In the genomic region with DNA sequence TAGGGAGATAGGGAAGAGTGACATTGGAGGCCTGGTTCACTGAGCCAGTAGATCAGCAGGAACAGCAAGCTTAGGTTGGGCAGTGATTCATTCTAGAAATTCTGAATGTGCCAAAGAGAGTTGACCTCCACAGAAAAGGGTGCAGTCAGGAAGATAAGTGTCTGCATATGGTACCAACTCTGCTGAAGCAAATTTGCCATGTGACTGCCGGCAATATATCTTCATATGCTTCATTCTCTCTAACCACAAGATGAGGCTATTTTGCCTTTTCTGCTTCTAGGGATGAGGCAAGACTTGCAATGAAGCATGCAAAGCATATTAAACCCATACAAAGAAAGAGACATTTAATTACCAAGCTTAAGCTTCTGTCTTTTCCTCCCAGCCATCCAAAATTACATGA, we compare ENCODE assay signal across 1 cellular context.
TF ChIP-seq lines count a peak whose summit lies in the region.

No MANE protein-coding gene starts in this region.

TF ChIP-seq in HEK293, 187 proteins besides CTCF, POLR2A, EP300 and RAD21 (continued from another document and continues in another):
- TF ChIP-seq ZFP69B (tag by site-specific recombination; IDR thresholded peaks at IDR 0.05) = no peak
- TF ChIP-seq ZNF658 (tag by site-specific recombination; IDR thresholded peaks at IDR 0.05) = no peak
- TF ChIP-seq, protein P1, sequence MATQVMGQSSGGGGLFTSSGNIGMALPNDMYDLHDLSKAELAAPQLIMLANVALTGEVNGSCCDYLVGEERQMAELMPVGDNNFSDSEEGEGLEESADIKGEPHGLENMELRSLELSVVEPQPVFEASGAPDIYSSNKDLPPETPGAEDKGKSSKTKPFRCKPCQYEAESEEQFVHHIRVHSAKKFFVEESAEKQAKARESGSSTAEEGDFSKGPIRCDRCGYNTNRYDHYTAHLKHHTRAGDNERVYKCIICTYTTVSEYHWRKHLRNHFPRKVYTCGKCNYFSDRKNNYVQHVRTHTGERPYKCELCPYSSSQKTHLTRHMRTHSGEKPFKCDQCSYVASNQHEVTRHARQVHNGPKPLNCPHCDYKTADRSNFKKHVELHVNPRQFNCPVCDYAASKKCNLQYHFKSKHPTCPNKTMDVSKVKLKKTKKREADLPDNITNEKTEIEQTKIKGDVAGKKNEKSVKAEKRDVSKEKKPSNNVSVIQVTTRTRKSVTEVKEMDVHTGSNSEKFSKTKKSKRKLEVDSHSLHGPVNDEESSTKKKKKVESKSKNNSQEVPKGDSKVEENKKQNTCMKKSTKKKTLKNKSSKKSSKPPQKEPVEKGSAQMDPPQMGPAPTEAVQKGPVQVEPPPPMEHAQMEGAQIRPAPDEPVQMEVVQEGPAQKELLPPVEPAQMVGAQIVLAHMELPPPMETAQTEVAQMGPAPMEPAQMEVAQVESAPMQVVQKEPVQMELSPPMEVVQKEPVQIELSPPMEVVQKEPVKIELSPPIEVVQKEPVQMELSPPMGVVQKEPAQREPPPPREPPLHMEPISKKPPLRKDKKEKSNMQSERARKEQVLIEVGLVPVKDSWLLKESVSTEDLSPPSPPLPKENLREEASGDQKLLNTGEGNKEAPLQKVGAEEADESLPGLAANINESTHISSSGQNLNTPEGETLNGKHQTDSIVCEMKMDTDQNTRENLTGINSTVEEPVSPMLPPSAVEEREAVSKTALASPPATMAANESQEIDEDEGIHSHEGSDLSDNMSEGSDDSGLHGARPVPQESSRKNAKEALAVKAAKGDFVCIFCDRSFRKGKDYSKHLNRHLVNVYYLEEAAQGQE (tag by site-specific recombination; IDR thresholded peaks at IDR 0.05) = no peak
- TF ChIP-seq, protein P2, sequence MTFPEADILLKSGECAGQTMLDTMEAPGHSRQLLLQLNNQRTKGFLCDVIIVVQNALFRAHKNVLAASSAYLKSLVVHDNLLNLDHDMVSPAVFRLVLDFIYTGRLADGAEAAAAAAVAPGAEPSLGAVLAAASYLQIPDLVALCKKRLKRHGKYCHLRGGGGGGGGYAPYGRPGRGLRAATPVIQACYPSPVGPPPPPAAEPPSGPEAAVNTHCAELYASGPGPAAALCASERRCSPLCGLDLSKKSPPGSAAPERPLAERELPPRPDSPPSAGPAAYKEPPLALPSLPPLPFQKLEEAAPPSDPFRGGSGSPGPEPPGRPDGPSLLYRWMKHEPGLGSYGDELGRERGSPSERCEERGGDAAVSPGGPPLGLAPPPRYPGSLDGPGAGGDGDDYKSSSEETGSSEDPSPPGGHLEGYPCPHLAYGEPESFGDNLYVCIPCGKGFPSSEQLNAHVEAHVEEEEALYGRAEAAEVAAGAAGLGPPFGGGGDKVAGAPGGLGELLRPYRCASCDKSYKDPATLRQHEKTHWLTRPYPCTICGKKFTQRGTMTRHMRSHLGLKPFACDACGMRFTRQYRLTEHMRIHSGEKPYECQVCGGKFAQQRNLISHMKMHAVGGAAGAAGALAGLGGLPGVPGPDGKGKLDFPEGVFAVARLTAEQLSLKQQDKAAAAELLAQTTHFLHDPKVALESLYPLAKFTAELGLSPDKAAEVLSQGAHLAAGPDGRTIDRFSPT (tag by site-specific recombination; IDR thresholded peaks at IDR 0.05) = no peak
- peak; percentile 89 for TF ChIP-seq WT1 (tag by site-specific recombination; IDR thresholded peaks at IDR 0.05)
- TF ChIP-seq, protein P3, sequence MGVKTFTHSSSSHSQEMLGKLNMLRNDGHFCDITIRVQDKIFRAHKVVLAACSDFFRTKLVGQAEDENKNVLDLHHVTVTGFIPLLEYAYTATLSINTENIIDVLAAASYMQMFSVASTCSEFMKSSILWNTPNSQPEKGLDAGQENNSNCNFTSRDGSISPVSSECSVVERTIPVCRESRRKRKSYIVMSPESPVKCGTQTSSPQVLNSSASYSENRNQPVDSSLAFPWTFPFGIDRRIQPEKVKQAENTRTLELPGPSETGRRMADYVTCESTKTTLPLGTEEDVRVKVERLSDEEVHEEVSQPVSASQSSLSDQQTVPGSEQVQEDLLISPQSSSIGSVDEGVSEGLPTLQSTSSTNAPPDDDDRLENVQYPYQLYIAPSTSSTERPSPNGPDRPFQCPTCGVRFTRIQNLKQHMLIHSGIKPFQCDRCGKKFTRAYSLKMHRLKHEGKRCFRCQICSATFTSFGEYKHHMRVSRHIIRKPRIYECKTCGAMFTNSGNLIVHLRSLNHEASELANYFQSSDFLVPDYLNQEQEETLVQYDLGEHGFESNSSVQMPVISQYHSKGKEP (tag by site-specific recombination; IDR thresholded peaks at IDR 0.05) = peak; percentile 62; the same call in 1 of the 2 replicates
- no peak for TF ChIP-seq ZFP37 (tag by site-specific recombination; IDR thresholded peaks at IDR 0.05)
- TF ChIP-seq GFI1B (tag by site-specific recombination; IDR thresholded peaks at IDR 0.05) = peak; percentile 12; the same call in 1 of the 2 replicates
- TF ChIP-seq ZNF843 (tag by site-specific recombination; IDR thresholded peaks at IDR 0.05) = no peak
- no peak for TF ChIP-seq ZNF350 (tag by site-specific recombination; IDR thresholded peaks at IDR 0.05)
- TF ChIP-seq ZNF561 (tag by site-specific recombination; IDR thresholded peaks at IDR 0.05; ENCODE audit: borderline replicate concordance) = peak; percentile 46; the same call in 1 of the 2 replicates
- TF ChIP-seq ZNF654 (tag by site-specific recombination; IDR thresholded peaks at IDR 0.05; ENCODE audit: low read depth) = peak; percentile 30
- TF ChIP-seq, protein P4, sequence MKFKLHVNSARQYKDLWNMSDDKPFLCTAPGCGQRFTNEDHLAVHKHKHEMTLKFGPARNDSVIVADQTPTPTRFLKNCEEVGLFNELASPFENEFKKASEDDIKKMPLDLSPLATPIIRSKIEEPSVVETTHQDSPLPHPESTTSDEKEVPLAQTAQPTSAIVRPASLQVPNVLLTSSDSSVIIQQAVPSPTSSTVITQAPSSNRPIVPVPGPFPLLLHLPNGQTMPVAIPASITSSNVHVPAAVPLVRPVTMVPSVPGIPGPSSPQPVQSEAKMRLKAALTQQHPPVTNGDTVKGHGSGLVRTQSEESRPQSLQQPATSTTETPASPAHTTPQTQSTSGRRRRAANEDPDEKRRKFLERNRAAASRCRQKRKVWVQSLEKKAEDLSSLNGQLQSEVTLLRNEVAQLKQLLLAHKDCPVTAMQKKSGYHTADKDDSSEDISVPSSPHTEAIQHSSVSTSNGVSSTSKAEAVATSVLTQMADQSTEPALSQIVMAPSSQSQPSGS (tag by site-specific recombination; IDR thresholded peaks at IDR 0.05; ENCODE audit: low read depth) = peak; percentile 17; the same call in 1 of the 2 replicates
- TF ChIP-seq ZFHX2 (tag by site-specific recombination; conservative IDR thresholded peaks at IDR 0.05) = no peak
- no peak for TF ChIP-seq ZNF701 (tag by site-specific recombination; IDR thresholded peaks at IDR 0.05)
- peak; percentile 31; the same call in 1 of the 2 replicates for TF ChIP-seq GLI2 (tag by site-specific recombination; IDR thresholded peaks at IDR 0.05; ENCODE audit: borderline replicate concordance, low read depth)
- TF ChIP-seq ZXDB (tag by site-specific recombination; IDR thresholded peaks at IDR 0.05) = no peak
- no peak for TF ChIP-seq ZNF121 (tag by site-specific recombination; IDR thresholded peaks at IDR 0.05)
- TF ChIP-seq ZBTB21 (tag by site-specific recombination; IDR thresholded peaks at IDR 0.05) = no peak
- no peak for TF ChIP-seq ZNF626 (tag by site-specific recombination; IDR thresholded peaks at IDR 0.05)
- TF ChIP-seq, protein P5, sequence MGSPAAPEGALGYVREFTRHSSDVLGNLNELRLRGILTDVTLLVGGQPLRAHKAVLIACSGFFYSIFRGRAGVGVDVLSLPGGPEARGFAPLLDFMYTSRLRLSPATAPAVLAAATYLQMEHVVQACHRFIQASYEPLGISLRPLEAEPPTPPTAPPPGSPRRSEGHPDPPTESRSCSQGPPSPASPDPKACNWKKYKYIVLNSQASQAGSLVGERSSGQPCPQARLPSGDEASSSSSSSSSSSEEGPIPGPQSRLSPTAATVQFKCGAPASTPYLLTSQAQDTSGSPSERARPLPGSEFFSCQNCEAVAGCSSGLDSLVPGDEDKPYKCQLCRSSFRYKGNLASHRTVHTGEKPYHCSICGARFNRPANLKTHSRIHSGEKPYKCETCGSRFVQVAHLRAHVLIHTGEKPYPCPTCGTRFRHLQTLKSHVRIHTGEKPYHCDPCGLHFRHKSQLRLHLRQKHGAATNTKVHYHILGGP (tag by site-specific recombination; IDR thresholded peaks at IDR 0.05) = peak; percentile 51; the same call in 1 of the 2 replicates
- TF ChIP-seq MEIS1 (CRISPR knock-in tag; IDR thresholded peaks at IDR 0.05; ENCODE audit: borderline replicate concordance) = no peak
- TF ChIP-seq, protein P6, sequence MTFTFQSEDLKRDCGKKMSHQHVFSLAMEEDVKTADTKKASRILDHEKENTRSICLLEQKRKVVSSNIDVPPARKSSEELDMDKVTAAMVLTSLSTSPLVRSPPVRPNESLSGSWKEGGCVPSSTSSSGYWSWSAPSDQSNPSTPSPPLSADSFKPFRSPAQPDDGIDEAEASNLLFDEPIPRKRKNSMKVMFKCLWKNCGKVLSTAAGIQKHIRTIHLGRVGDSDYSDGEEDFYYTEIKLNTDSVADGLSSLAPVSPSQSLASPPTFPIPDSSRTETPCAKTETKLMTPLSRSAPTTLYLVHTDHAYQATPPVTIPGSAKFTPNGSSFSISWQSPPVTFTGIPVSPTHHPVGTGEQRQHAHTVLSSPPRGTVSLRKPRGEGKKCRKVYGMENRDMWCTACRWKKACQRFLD (tag by site-specific recombination; IDR thresholded peaks at IDR 0.05) = no peak
- TF ChIP-seq KLF10 (tag by site-specific recombination; IDR thresholded peaks at IDR 0.05) = no peak
- no peak for TF ChIP-seq ZNF76 (tag by site-specific recombination; IDR thresholded peaks at IDR 0.05; ENCODE audit: borderline replicate concordance, low read depth)
- no peak for TF ChIP-seq ZNF292 (tag by site-specific recombination; IDR thresholded peaks at IDR 0.05; ENCODE audit: borderline replicate concordance, low read depth)
- no peak for TF ChIP-seq ZNF133 (tag by site-specific recombination; IDR thresholded peaks at IDR 0.05)
- TF ChIP-seq, protein P7, sequence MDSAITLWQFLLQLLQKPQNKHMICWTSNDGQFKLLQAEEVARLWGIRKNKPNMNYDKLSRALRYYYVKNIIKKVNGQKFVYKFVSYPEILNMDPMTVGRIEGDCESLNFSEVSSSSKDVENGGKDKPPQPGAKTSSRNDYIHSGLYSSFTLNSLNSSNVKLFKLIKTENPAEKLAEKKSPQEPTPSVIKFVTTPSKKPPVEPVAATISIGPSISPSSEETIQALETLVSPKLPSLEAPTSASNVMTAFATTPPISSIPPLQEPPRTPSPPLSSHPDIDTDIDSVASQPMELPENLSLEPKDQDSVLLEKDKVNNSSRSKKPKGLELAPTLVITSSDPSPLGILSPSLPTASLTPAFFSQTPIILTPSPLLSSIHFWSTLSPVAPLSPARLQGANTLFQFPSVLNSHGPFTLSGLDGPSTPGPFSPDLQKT (IDR thresholded peaks at IDR 0.05; ENCODE audit: borderline replicate concordance, low read depth, low read length) = no peak
- TF ChIP-seq SP7 (tag by site-specific recombination; IDR thresholded peaks at IDR 0.05) = peak; percentile 47; the same call in 1 of the 2 replicates
- no peak for TF ChIP-seq ZNF623 (tag by site-specific recombination; IDR thresholded peaks at IDR 0.05)
- no peak for TF ChIP-seq ZNF335 (tag by site-specific recombination; conservative IDR thresholded peaks at IDR 0.05)
- TF ChIP-seq ZNF239 (tag by site-specific recombination; IDR thresholded peaks at IDR 0.05) = no peak
- peak; percentile 93 for TF ChIP-seq OSR2 (tag by site-specific recombination; IDR thresholded peaks at IDR 0.05)
- TF ChIP-seq, protein P8, sequence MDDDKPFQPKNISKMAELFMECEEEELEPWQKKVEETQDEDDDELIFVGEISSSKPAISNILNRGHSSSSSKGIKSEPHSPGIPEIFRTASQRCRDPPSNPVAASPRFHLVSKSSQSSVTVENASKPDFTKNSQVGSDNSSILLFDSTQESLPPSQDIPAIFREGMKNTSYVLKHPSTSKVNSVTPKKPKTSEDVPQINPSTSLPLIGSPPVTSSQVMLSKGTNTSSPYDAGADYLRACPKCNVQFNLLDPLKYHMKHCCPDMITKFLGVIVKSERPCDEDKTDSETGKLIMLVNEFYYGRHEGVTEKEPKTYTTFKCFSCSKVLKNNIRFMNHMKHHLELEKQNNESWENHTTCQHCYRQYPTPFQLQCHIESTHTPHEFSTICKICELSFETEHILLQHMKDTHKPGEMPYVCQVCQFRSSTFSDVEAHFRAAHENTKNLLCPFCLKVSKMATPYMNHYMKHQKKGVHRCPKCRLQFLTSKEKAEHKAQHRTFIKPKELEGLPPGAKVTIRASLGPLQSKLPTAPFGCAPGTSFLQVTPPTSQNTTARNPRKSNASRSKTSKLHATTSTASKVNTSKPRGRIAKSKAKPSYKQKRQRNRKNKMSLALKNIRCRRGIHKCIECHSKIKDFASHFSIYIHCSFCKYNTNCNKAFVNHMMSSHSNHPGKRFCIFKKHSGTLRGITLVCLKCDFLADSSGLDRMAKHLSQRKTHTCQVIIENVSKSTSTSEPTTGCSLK (tag by site-specific recombination; IDR thresholded peaks at IDR 0.05) = no peak
- TF ChIP-seq ZSCAN30 (tag by site-specific recombination; IDR thresholded peaks at IDR 0.05) = no peak
- TF ChIP-seq, protein P9, sequence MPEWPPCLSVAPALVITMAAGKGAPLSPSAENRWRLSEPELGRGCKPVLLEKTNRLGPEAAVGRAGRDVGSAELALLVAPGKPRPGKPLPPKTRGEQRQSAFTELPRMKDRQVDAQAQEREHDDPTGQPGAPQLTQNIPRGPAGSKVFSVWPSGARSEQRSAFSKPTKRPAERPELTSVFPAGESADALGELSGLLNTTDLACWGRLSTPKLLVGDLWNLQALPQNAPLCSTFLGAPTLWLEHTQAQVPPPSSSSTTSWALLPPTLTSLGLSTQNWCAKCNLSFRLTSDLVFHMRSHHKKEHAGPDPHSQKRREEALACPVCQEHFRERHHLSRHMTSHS (tag by site-specific recombination; IDR thresholded peaks at IDR 0.05) = no peak
- no peak for TF ChIP-seq ZNF521 (tag by site-specific recombination; IDR thresholded peaks at IDR 0.05)
- TF ChIP-seq ZNF837 (tag by site-specific recombination; IDR thresholded peaks at IDR 0.05) = no peak
- TF ChIP-seq SCRT2 (tag by site-specific recombination; IDR thresholded peaks at IDR 0.05) = no peak
- no peak for TF ChIP-seq ZNF530 (tag by site-specific recombination; IDR thresholded peaks at IDR 0.05; ENCODE audit: low read depth)
- no peak for TF ChIP-seq HOXA7 (CRISPR knock-in tag; IDR thresholded peaks at IDR 0.05; ENCODE audit: borderline replicate concordance)
- no peak for TF ChIP-seq ZNF266 (tag by site-specific recombination; IDR thresholded peaks at IDR 0.05; ENCODE audit: low read depth)
- no peak for TF ChIP-seq ZNF366 (tag by site-specific recombination; conservative IDR thresholded peaks at IDR 0.05)
- no peak for TF ChIP-seq ZBTB48 (tag by site-specific recombination; IDR thresholded peaks at IDR 0.05)
- TF ChIP-seq SP3 (tag by site-specific recombination; IDR thresholded peaks at IDR 0.05) = no peak
- TF ChIP-seq ZNF596 (tag by site-specific recombination; IDR thresholded peaks at IDR 0.05) = no peak
- no peak for TF ChIP-seq ZNF558 (tag by site-specific recombination; IDR thresholded peaks at IDR 0.05)
